In genomic region chr15:65305144-65305758, GRCh38 we compare ENCODE assay signal across 8 cellular contexts. TPM values are rescaled to one million over a fixed set of nuclear protein-coding genes. Genes with fewer than 3 reads are reported as not detected.
A peak's percentile ranks its signal among the peaks of the same experiment; 100 is the strongest.
DNase-seq lines count a peak whose midpoint lies in the region; ATAC-seq and TF ChIP-seq lines count a peak whose summit lies in the region.

No MANE protein-coding gene starts in this region.

- no peak for DNase-seq in CD4-positive, CD25-positive, alpha-beta regulatory T cell
- no peak for DNase-seq in activated naive CD8-positive, alpha-beta T cell treated with anti-CD3 and anti-CD28 coated beads, Interleukin-2, amount 50 U/mL, for 24 hours
- DNase-seq in lung (ENCODE audit: low spot score) = no peak
- DNase-seq in SKM-1 treated with dmso at 0.1 percent for 144 hours (lab: John Stamatoyannopoulos, UW; ENCODE audit: unreplicated experiment) = no peak
- no peak for DNase-seq in NCI-H748 treated with DMSO at 0.1 percent for 48 hours (lab: John Stamatoyannopoulos, UW)

- H3K9me3 Mint-ChIP-seq in CD4-positive, CD25-positive, alpha-beta regulatory T cell = peaks cover 0 to 2% (median 0%) of the 10 kb centered on the region in 7 donors
- H3K9me3 Mint-ChIP-seq in activated naive CD8-positive, alpha-beta T cell treated with anti-CD3 and anti-CD28 coated beads, Interleukin-2, amount 50 U/mL, for 24 hours = no peaks in the 10 kb centered on the region

- peak overlapping the region; percentile 92 for H3K27ac ChIP-seq in CD4-positive, CD25-positive, alpha-beta regulatory T cell (ENCODE audit: insufficient read depth, low read length, poor library complexity, severe bottlenecking)
- H3K27ac ChIP-seq in lung (ENCODE audit: low read depth in 1 of 2, low read length in 1 of 2) (peak overlapping the region; percentile 79 to 92), urinary bladder (ENCODE audit: low read depth) (peak overlapping the region; percentile 71)

- TF ChIP-seq CTCF in lung (IDR thresholded peaks at IDR 0.05; ENCODE audit: control extremely low read depth, extremely low read depth) = no peak

- no peak for ATAC-seq in CD4-positive, CD25-positive, alpha-beta regulatory T cell (ENCODE audit: low read depth in 2 of 2)
- ATAC-seq in HG02884 (IDR thresholded peaks at IDR 0.05; ENCODE audit: unreplicated experiment) (peak; percentile 41), lung (ENCODE audit: insufficient read depth, low FRiP score) (no peak), HG02981 (IDR thresholded peaks at IDR 0.05; ENCODE audit: unreplicated experiment) (no peak)
- peak; percentile 71 for ATAC-seq in activated naive CD8-positive, alpha-beta T cell treated with anti-CD3 and anti-CD28 coated beads, Interleukin-2, amount 50 U/mL, for 24 hours

- H3K4me3 ChIP-seq in CD4-positive, CD25-positive, alpha-beta regulatory T cell (ENCODE audit: low read depth, low read length) = peak overlapping the region; percentile 93
- H3K4me3 ChIP-seq in lung (no peak overlapping the region), urinary bladder (ENCODE audit: low read depth, low read length) (no peak overlapping the region)

- H3K4me1 Mint-ChIP-seq in CD4-positive, CD25-positive, alpha-beta regulatory T cell = peaks cover 6 to 28% (median 21%) of the 10 kb centered on the region in 4 donors
- peaks cover 31% of the 10 kb centered on the region for H3K4me1 Mint-ChIP-seq in activated naive CD8-positive, alpha-beta T cell treated with anti-CD3 and anti-CD28 coated beads, Interleukin-2, amount 50 U/mL, for 24 hours

- H3K36me3 Mint-ChIP-seq in CD4-positive, CD25-positive, alpha-beta regulatory T cell = no peaks in the 10 kb centered on the region
- no peaks in the 10 kb centered on the region for H3K36me3 Mint-ChIP-seq in activated naive CD8-positive, alpha-beta T cell treated with anti-CD3 and anti-CD28 coated beads, Interleukin-2, amount 50 U/mL, for 24 hours (ENCODE audit: low read depth)

- H3K4me3 Mint-ChIP-seq in CD4-positive, CD25-positive, alpha-beta regulatory T cell = peak overlapping the region; percentile 93 to 100 (median 97)
- peak overlapping the region; percentile 90 for H3K4me3 Mint-ChIP-seq in activated naive CD8-positive, alpha-beta T cell treated with anti-CD3 and anti-CD28 coated beads, Interleukin-2, amount 50 U/mL, for 24 hours

- peaks cover 8% of the 10 kb centered on the region for H3K4me1 ChIP-seq in CD4-positive, CD25-positive, alpha-beta regulatory T cell (ENCODE audit: control insufficient read depth, insufficient read depth, low read length, poor library complexity, severe bottlenecking)
- H3K4me1 ChIP-seq in lung (ENCODE audit: control insufficient read depth in 2 of 2, insufficient read depth in 2 of 2, low read length in 2 of 2) (peaks cover 0 to 3% of the 10 kb centered on the region in 2 donors), urinary bladder (ENCODE audit: insufficient read depth) (no peaks in the 10 kb centered on the region)

- H3K9me3 ChIP-seq in CD4-positive, CD25-positive, alpha-beta regulatory T cell (ENCODE audit: control insufficient read depth in 2 of 2, low read length in 2 of 2) = no peaks in the 10 kb centered on the region
- H3K9me3 ChIP-seq in lung (ENCODE audit: control insufficient read depth in 2 of 2, insufficient read depth in 1 of 2, low read length in 1 of 2) = no peaks in the 10 kb centered on the region

- H3K27me3 Mint-ChIP-seq in CD4-positive, CD25-positive, alpha-beta regulatory T cell = peaks cover 12% of the 10 kb centered on the region
- H3K27me3 Mint-ChIP-seq in activated naive CD8-positive, alpha-beta T cell treated with anti-CD3 and anti-CD28 coated beads, Interleukin-2, amount 50 U/mL, for 24 hours = peaks cover 4% of the 10 kb centered on the region

- H3K27me3 ChIP-seq in CD4-positive, CD25-positive, alpha-beta regulatory T cell (ENCODE audit: control insufficient read depth, insufficient read depth, low read length) = no peaks in the 10 kb centered on the region
- no peaks in the 10 kb centered on the region for H3K27me3 ChIP-seq in lung (ENCODE audit: control insufficient read depth, insufficient read depth)

- WGBS in lung, 2 donors = 53% methylated on average over 14 of the region's 14 CpGs
- 54% methylated on average over 14 of the region's 14 CpGs for WGBS in urinary bladder

- no peaks in the 10 kb centered on the region for H3K36me3 ChIP-seq in CD4-positive, CD25-positive, alpha-beta regulatory T cell (ENCODE audit: control insufficient read depth, insufficient read depth, low read length)
- H3K36me3 ChIP-seq in lung (ENCODE audit: control insufficient read depth in 2 of 2, insufficient read depth in 2 of 2, low read length in 2 of 2) (no peaks in the 10 kb centered on the region), urinary bladder (ENCODE audit: insufficient read depth) (no peaks in the 10 kb centered on the region)

- peak overlapping the region; percentile 98 to 99 (median 98) for H3K27ac Mint-ChIP-seq in CD4-positive, CD25-positive, alpha-beta regulatory T cell
- peak overlapping the region; percentile 99 for H3K27ac Mint-ChIP-seq in activated naive CD8-positive, alpha-beta T cell treated with anti-CD3 and anti-CD28 coated beads, Interleukin-2, amount 50 U/mL, for 24 hours

RNA-seq across cellular contexts. Expression of gene RNU5B-1, which starts 0.8 kb away (rescaled TPM):
- not detected for total RNA-seq in CD4-positive, CD25-positive, alpha-beta regulatory T cell
- not detected for polyA plus RNA-seq in CD4-positive, CD25-positive, alpha-beta regulatory T cell
- 10 to 100 TPM in 1 of 2 donors, not detected in 1; 10.9 TPM for total RNA-seq in lung
- polyA plus RNA-seq in lung = not detected
- under 0.01 TPM for total RNA-seq in urinary bladder
- not detected for polyA plus RNA-seq in urinary bladder

RNA-seq across cellular contexts. Expression of gene RNU5A-1, which starts 9.4 kb away (rescaled TPM):
- not detected for total RNA-seq in CD4-positive, CD25-positive, alpha-beta regulatory T cell
- not detected for polyA plus RNA-seq in CD4-positive, CD25-positive, alpha-beta regulatory T cell
- total RNA-seq in lung = not detected
- polyA plus RNA-seq in lung = not detected
- not detected for total RNA-seq in urinary bladder
- polyA plus RNA-seq in urinary bladder = not detected

RNA-seq across cellular contexts. Expression of gene PARP16, which starts 18.6 kb away (rescaled TPM):
- 14.9 TPM for total RNA-seq in CD4-positive, CD25-positive, alpha-beta regulatory T cell
- 10 to 100 TPM; 20.4 to 25.9 (median 22.3) TPM for polyA plus RNA-seq in CD4-positive, CD25-positive, alpha-beta regulatory T cell
- 1 to 10 TPM; 7.4 to 7.7 TPM for total RNA-seq in lung
- 1 to 10 TPM; 4.6 to 5.2 TPM for polyA plus RNA-seq in lung
- 8.2 TPM for total RNA-seq in urinary bladder
- polyA plus RNA-seq in urinary bladder = 13.4 TPM

Comparison
In these comparisons a context has a peak if more than half of its experiments do, and no peak if none do; other contexts are left out.
1. ATAC-seq: peak in HG02884 (single experiment) and activated naive CD8-positive, alpha-beta T cell treated with anti-CD3 and anti-CD28 coated beads, Interleukin-2, amount 50 U/mL, for 24 hours (single experiment); none in CD4-positive, CD25-positive, alpha-beta regulatory T cell (0 of 2), lung (single experiment) and HG02981 (single experiment).
2. Peak in every context shown above with its lines, with median percentiles within 50 percentile points of each other: H3K27ac ChIP-seq.